ENCODE assay signal across 12 cellular contexts in the genomic region with DNA sequence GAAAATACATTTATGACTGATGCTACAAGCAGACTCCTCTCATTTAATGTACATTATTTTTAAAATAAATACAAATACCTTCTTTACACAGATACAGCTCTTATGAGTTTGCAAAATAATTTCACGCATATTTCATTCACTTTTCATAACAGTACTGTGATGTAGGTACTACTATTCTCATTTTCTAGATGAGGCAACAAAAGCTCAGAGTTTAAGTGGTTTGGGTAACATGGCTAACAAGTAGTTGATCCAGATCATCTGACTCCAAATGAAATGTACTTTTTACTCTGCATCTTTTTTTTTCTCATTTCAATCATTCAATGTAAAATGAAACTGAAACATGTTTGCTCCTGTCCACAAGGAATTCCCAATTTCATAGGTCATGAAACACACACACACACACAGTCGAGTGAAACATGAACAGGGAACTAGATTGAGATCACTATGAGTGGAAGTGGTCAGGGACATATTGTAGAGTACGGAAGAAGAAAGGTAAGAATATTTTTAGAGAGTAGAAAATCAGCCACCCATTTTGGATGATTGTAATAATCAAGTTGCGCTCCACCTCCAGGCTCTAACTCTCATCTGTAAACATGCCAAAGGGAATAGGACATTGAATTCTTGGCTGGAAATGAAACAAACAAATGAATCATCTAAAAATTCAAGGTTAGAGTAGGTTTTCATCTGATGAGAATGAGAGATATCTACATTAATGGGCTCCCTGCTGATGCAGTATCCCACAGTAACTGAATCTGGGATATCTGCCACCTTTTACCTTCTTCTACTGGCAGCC.
A peak's percentile ranks its signal among the peaks of the same experiment; 100 is the strongest.
DNase-seq lines count a peak whose midpoint lies in the region; ATAC-seq and TF ChIP-seq lines count a peak whose summit lies in the region.
"Had no signal": no experiment of that assay in that cellular context is flagged by ENCODE, and none has a peak within 500 bp of the region (broad histone marks: within the 10 kb centered on the region; RNA-seq: fewer than 3 reads in every experiment).

No MANE protein-coding gene starts in this region.

- no peaks in the 10 kb centered on the region for H3K36me3 ChIP-seq in mesendoderm (ENCODE audit: control insufficient read depth, insufficient read depth, low read length)

- no peak overlapping the region for H2BK15ac ChIP-seq in mesendoderm (replicated peaks; ENCODE audit: low read depth)

- no peak overlapping the region for H2BK5ac ChIP-seq in mesendoderm (ENCODE audit: low read length)

- no peak overlapping the region for H3K27ac ChIP-seq in mesendoderm (ENCODE audit: low read depth, low read length)

- no peak overlapping the region for H2BK120ac ChIP-seq in mesendoderm (ENCODE audit: low read depth, low read length)

- no peak overlapping the region for H2AK5ac ChIP-seq in mesendoderm (ENCODE audit: low read length)

- no peak overlapping the region for H4K8ac ChIP-seq in mesendoderm (ENCODE audit: low read depth, low read length)

- no peak overlapping the region for H3K9ac ChIP-seq in mesendoderm (ENCODE audit: low read length)

- H3K4me2 ChIP-seq in mesendoderm (ENCODE audit: low read length): no peak overlapping the region

- H3K4me3 ChIP-seq in astrocyte of the spinal cord (ENCODE audit: low read depth, low read length) (no peak overlapping the region), mesendoderm (ENCODE audit: low read length) (no peak overlapping the region)

- H3K23ac ChIP-seq in mesendoderm (ENCODE audit: low read length): no peak overlapping the region

- no peak overlapping the region for H3K18ac ChIP-seq in mesendoderm (ENCODE audit: low read length)

- H3K79me1 ChIP-seq in mesendoderm (ENCODE audit: low read length): no peaks in the 10 kb centered on the region

- no peak overlapping the region for H3K56ac ChIP-seq in mesendoderm (ENCODE audit: low read length)

- DNase-seq in astrocyte of the spinal cord (ENCODE audit: low read depth, low spot score): peak; percentile 69
- no peak for DNase-seq in mesendoderm
- DNase-seq in NAMALWA (ENCODE audit: low spot score): no peak
- no peak for DNase-seq in NCI-H446 treated with DMSO at 0.1 percent for 48 hours (lab: John Stamatoyannopoulos, UW)
- no peak for DNase-seq in inferior parietal cortex (ENCODE audit: extremely low spot score)
- no peak for DNase-seq in stimulated activated CD4-positive, alpha-beta T cell treated with anti-CD3 and anti-CD28 coated beads, Interleukin-2, amount 100 ng/mL, for 24 hours
- DNase-seq: NCI-H526; small intestine; stimulated activated naive B cell treated with anti-CD40 and anti-IgM and Interleukin-4, amounts not matched to agents 10 μg/mL and 1 μg/mL and 100 μg/mL, for 72 hours; T1000 had no signal

- peak overlapping the region; percentile 16 for H3K4ac ChIP-seq in mesendoderm (ENCODE audit: low read depth, low read length)

- no peak for TF ChIP-seq CTCF in astrocyte of the spinal cord (IDR thresholded peaks at IDR 0.05; ENCODE audit: low read depth, low read length)

- ATAC-seq in GM18511 (IDR thresholded peaks at IDR 0.05; ENCODE audit: unreplicated experiment) (peak; percentile 48), HG03342 (IDR thresholded peaks at IDR 0.05; ENCODE audit: unreplicated experiment) (peak; percentile 62)
- ATAC-seq: stimulated activated naive B cell treated with anti-CD40 and anti-IgM and Interleukin-4, amounts not matched to agents 10 μg/mL and 1 μg/mL and 100 μg/mL, for 72 hours had no signal

- 100% methylated on average over 1 of the region's 4 CpGs for WGBS in mesendoderm (ENCODE audit: extremely low coverage, insufficient coverage, low lambda C conversion rate)

- no peaks in the 10 kb centered on the region for H3K27me3 ChIP-seq in mesendoderm (ENCODE audit: insufficient read depth, low read length, poor library complexity)

- H4K5ac ChIP-seq in mesendoderm (ENCODE audit: low read length): no peak overlapping the region

- no peaks in the 10 kb centered on the region for H3K4me1 ChIP-seq in mesendoderm (ENCODE audit: control insufficient read depth, low read depth, low read length)

- in situ Hi-C loops in astrocyte of the spinal cord (cut with HindIII; ENCODE audit: low sequenced_read_pairs): no loop called here

- no peaks in the 10 kb centered on the region for H3K79me2 ChIP-seq in mesendoderm (ENCODE audit: control insufficient read depth, insufficient read depth, low read length)
